Comparison of ENCODE assay signal across 1 cellular context in genomic region chr1:161726631-161727342, GRCh38.
TF ChIP-seq lines count a peak whose summit lies in the region.

No MANE protein-coding gene starts in this region.

TF ChIP-seq in HepG2, 621 proteins besides CTCF, POLR2A, EP300 and RAD21 (continued from another document and continues in another):
- no peak for TF ChIP-seq ONECUT2 (CRISPR knock-in tag; IDR thresholded peaks at IDR 0.05)
- TF ChIP-seq ZNF503 (CRISPR knock-in tag; IDR thresholded peaks at IDR 0.05): no peak
- TF ChIP-seq ZNF891 (CRISPR knock-in tag; IDR thresholded peaks at IDR 0.05): peak; percentile 57; the same call in 1 of the 2 replicates
- TF ChIP-seq ATF7-NPFF (CRISPR knock-in tag; IDR thresholded peaks at IDR 0.05; ENCODE audit: low read depth): peak; percentile 49; the same call in 1 of the 2 replicates
- no peak for TF ChIP-seq LCORL (IDR thresholded peaks at IDR 0.05)
- 0 out of 2 replicates have a peak, but pooled peaks have one; percentile 31 for TF ChIP-seq LCORL (CRISPR knock-in tag; IDR thresholded peaks at IDR 0.05)
- 0 out of 2 replicates have a peak, but pooled peaks have one; percentile 40 for TF ChIP-seq ZNF83 (CRISPR knock-in tag; IDR thresholded peaks at IDR 0.05; ENCODE audit: borderline replicate concordance)
- TF ChIP-seq ISL2 (CRISPR knock-in tag; IDR thresholded peaks at IDR 0.05): 0 out of 2 replicates have a peak, but pooled peaks have one; percentile 21
- no peak for TF ChIP-seq ZNF775 (CRISPR knock-in tag; IDR thresholded peaks at IDR 0.05; ENCODE audit: borderline replicate concordance)
- no peak for TF ChIP-seq TARDBP (CRISPR knock-in tag; IDR thresholded peaks at IDR 0.05)
- no peak for TF ChIP-seq ZFAT (CRISPR knock-in tag; conservative IDR thresholded peaks at IDR 0.05)
- TF ChIP-seq SIN3A (IDR thresholded peaks at IDR 0.05; ENCODE audit: borderline replicate concordance, low read depth, low read length): no peak
- no peak for TF ChIP-seq ZBTB43 (CRISPR knock-in tag; conservative IDR thresholded peaks at IDR 0.05)
- no peak for TF ChIP-seq ZNF549 (CRISPR knock-in tag; IDR thresholded peaks at IDR 0.05)
- TF ChIP-seq RFX1 (IDR thresholded peaks at IDR 0.05): no peak
- no peak for TF ChIP-seq THAP8 (CRISPR knock-in tag; IDR thresholded peaks at IDR 0.05; ENCODE audit: borderline replicate concordance)
- no peak for TF ChIP-seq ZNF432 (CRISPR knock-in tag; IDR thresholded peaks at IDR 0.05; ENCODE audit: borderline replicate concordance)
- TF ChIP-seq BRD4 (CRISPR knock-in tag; IDR thresholded peaks at IDR 0.05): no peak; the same call in 1 of the 2 replicates
- 0 out of 2 replicates have a peak, but pooled peaks have one; percentile 39 for TF ChIP-seq HOXD1 (CRISPR knock-in tag; IDR thresholded peaks at IDR 0.05)
- no peak for TF ChIP-seq TOE1 (CRISPR knock-in tag; IDR thresholded peaks at IDR 0.05)
- TF ChIP-seq KDM2A (CRISPR knock-in tag; IDR thresholded peaks at IDR 0.05; ENCODE audit: borderline replicate concordance, low read depth): 0 out of 2 replicates have a peak, but pooled peaks have one; percentile 37
- no peak for TF ChIP-seq TBX2 (CRISPR knock-in tag; IDR thresholded peaks at IDR 0.05; ENCODE audit: borderline replicate concordance)
- no peak for TF ChIP-seq HNRNPUL1 (IDR thresholded peaks at IDR 0.05; ENCODE audit: low read depth, low read length)
- no peak for TF ChIP-seq ZNF556 (CRISPR knock-in tag; IDR thresholded peaks at IDR 0.05; ENCODE audit: borderline replicate concordance)
- no peak for TF ChIP-seq NFATC3 (CRISPR knock-in tag; IDR thresholded peaks at IDR 0.05)
- TF ChIP-seq ZNF350 (CRISPR knock-in tag; IDR thresholded peaks at IDR 0.05; ENCODE audit: borderline replicate concordance, low read depth): 0 out of 2 replicates have a peak, but pooled peaks have one; percentile 3
- TF ChIP-seq ZBTB7A (CRISPR knock-in tag; IDR thresholded peaks at IDR 0.05): peak; percentile 35; the same call in 1 of the 2 replicates
- no peak for TF ChIP-seq ZNF800 (CRISPR knock-in tag; IDR thresholded peaks at IDR 0.05)
- TF ChIP-seq UBTF (CRISPR knock-in tag; IDR thresholded peaks at IDR 0.05): peak; percentile 60; the same call in 1 of the 2 replicates
- no peak for TF ChIP-seq TRIM24 (CRISPR knock-in tag; IDR thresholded peaks at IDR 0.05)
- no peak for TF ChIP-seq DR1 (CRISPR knock-in tag; IDR thresholded peaks at IDR 0.05)
- no peak for TF ChIP-seq AGO1 (IDR thresholded peaks at IDR 0.05; ENCODE audit: low read depth, low read length, poor library complexity, severe bottlenecking)
- no peak for TF ChIP-seq ZNF563 (CRISPR knock-in tag; IDR thresholded peaks at IDR 0.05)
- no peak for TF ChIP-seq ADNP (CRISPR knock-in tag; IDR thresholded peaks at IDR 0.05)
- 0 out of 2 replicates have a peak, but pooled peaks have one; percentile 41 for TF ChIP-seq E2F2 (CRISPR knock-in tag; IDR thresholded peaks at IDR 0.05; ENCODE audit: borderline replicate concordance)
- TF ChIP-seq MXD1 (CRISPR knock-in tag; IDR thresholded peaks at IDR 0.05): no peak
- TF ChIP-seq NBN (conservative IDR thresholded peaks at IDR 0.05): no peak
- TF ChIP-seq GLI4 (CRISPR knock-in tag; IDR thresholded peaks at IDR 0.05; ENCODE audit: borderline replicate concordance): no peak
- TF ChIP-seq HMGA1 (CRISPR knock-in tag; conservative IDR thresholded peaks at IDR 0.05): no peak
- no peak for TF ChIP-seq ZNF329 (CRISPR knock-in tag; IDR thresholded peaks at IDR 0.05; ENCODE audit: low read depth)
- TF ChIP-seq FOXM1 (CRISPR knock-in tag; IDR thresholded peaks at IDR 0.05): no peak
- TF ChIP-seq DDIT3 (CRISPR knock-in tag; IDR thresholded peaks at IDR 0.05): no peak
- TF ChIP-seq RFX5 (IDR thresholded peaks at IDR 0.05; ENCODE audit: low read depth, low read length): no peak
- TF ChIP-seq RFX3 (CRISPR knock-in tag; IDR thresholded peaks at IDR 0.05): no peak
- TF ChIP-seq ZBTB10 (CRISPR knock-in tag; IDR thresholded peaks at IDR 0.05; ENCODE audit: borderline replicate concordance): no peak
- no peak for TF ChIP-seq NFIC (IDR thresholded peaks at IDR 0.05; ENCODE audit: low read length)
- 0 out of 2 replicates have a peak, but pooled peaks have one; percentile 55 for TF ChIP-seq REL (CRISPR knock-in tag; conservative IDR thresholded peaks at IDR 0.05)
- TF ChIP-seq SIX4 (CRISPR knock-in tag; IDR thresholded peaks at IDR 0.05): no peak
- no peak for TF ChIP-seq ZNF558 (CRISPR knock-in tag; IDR thresholded peaks at IDR 0.05; ENCODE audit: borderline replicate concordance)
- no peak for TF ChIP-seq FOXA3 (CRISPR knock-in tag; IDR thresholded peaks at IDR 0.05)
- peak; percentile 57; the same call in 1 of the 2 replicates for TF ChIP-seq POLR2G (IDR thresholded peaks at IDR 0.05; ENCODE audit: low read depth, low read length)
- no peak for TF ChIP-seq ZNF256 (CRISPR knock-in tag; conservative IDR thresholded peaks at IDR 0.05)
- 0 out of 2 replicates have a peak, but pooled peaks have one; percentile 14 for TF ChIP-seq HDAC1 (CRISPR knock-in tag; IDR thresholded peaks at IDR 0.05)
- no peak for TF ChIP-seq ZZZ3 (CRISPR knock-in tag; IDR thresholded peaks at IDR 0.05; ENCODE audit: borderline replicate concordance)
- TF ChIP-seq ZFP41 (CRISPR knock-in tag; IDR thresholded peaks at IDR 0.05; ENCODE audit: borderline replicate concordance): no peak
- peak; percentile 55; the same call in 1 of the 2 replicates for TF ChIP-seq RBFOX2 (IDR thresholded peaks at IDR 0.05; ENCODE audit: low read depth, low read length)
- no peak for TF ChIP-seq ARNT (IDR thresholded peaks at IDR 0.05)
- no peak for TF ChIP-seq ZNF20 (CRISPR knock-in tag; IDR thresholded peaks at IDR 0.05)
- no peak for TF ChIP-seq TERF1 (CRISPR knock-in tag; IDR thresholded peaks at IDR 0.05)
- TF ChIP-seq RAD51 (IDR thresholded peaks at IDR 0.05; ENCODE audit: borderline replicate concordance): no peak
- no peak for TF ChIP-seq TMF1 (CRISPR knock-in tag; IDR thresholded peaks at IDR 0.05; ENCODE audit: low read depth)
